8 cellular contexts compared by ENCODE assay signal in genomic region chr13:113820813-113821651, GRCh38. TPM values are rescaled to one million over a fixed set of nuclear protein-coding genes. Genes with fewer than 3 reads are reported as not detected.
DNase-seq lines count a peak whose midpoint lies in the region; ATAC-seq and TF ChIP-seq lines count a peak whose summit lies in the region.

No MANE protein-coding gene starts in this region.

- H3K27me3 ChIP-seq in GM23338 (ENCODE audit: insufficient read depth): no peaks in the 10 kb centered on the region

- no peak overlapping the region for H3K27ac ChIP-seq in GM23338 (ENCODE audit: low read depth)

- peaks cover 15% of the 10 kb centered on the region for H3K27me3 Mint-ChIP-seq in GM23338 (ENCODE audit: insufficient read depth, low read depth, poor library complexity)

- ATAC-seq in GM19467 (IDR thresholded peaks at IDR 0.05; ENCODE audit: unreplicated experiment): no peak
- ATAC-seq in GM23338: no peak
- ATAC-seq in GM19351 (IDR thresholded peaks at IDR 0.05; ENCODE audit: unreplicated experiment): no peak

- no peak for TF ChIP-seq CTCF in GM23338 (conservative IDR thresholded peaks at IDR 0.05; ENCODE audit: low read depth in 2 of 2)

- no peak overlapping the region for H3K4me3 ChIP-seq in skeletal muscle cell (ENCODE audit: low read depth, low read length)
- H3K4me3 ChIP-seq in GM23338: no peak overlapping the region

- no peaks in the 10 kb centered on the region for H3K9me2 ChIP-seq in GM23338 (ENCODE audit: insufficient read depth)

- H4K20me1 ChIP-seq in GM23338 (replicated peaks; ENCODE audit: insufficient read depth): no peaks in the 10 kb centered on the region

- no peak overlapping the region for H3K4me2 ChIP-seq in GM23338

- H3K9me3 Mint-ChIP-seq in GM23338: peaks cover 9% of the 10 kb centered on the region; the same call in 2 of the 3 replicates

- no peaks in the 10 kb centered on the region for H3F3A ChIP-seq in GM23338 (replicated peaks; ENCODE audit: low read depth)

- no peaks in the 10 kb centered on the region for H3K4me1 Mint-ChIP-seq in GM23338

- H3K36me3 Mint-ChIP-seq in GM23338 (ENCODE audit: low read depth): peaks cover 25% of the 10 kb centered on the region

- H3K4me1 ChIP-seq in GM23338 (ENCODE audit: insufficient read depth): no peaks in the 10 kb centered on the region

- H3K4me3 Mint-ChIP-seq in GM23338: no peak overlapping the region

- DNase-seq in M059J (ENCODE audit: low read depth) (peak; percentile 97), amniotic epithelial cell (ENCODE audit: low read depth) (peak; percentile 99), cardiac septum (ENCODE audit: low spot score) (peak; percentile 87), skeletal muscle cell (ENCODE audit: low read depth) (peak; percentile 95), GM23338 (ENCODE audit: low spot score) (no peak), T-helper 1 cell (no peak)

- intact Hi-C loops in cardiac septum (cut with DNase I): loop anchor here (1.0 kb wide), 2 partner anchors 16 to 41 kb away; no protein-coding TSS in a partner anchor

- H3K79me2 ChIP-seq in GM23338 (replicated peaks; ENCODE audit: insufficient read depth): no peaks in the 10 kb centered on the region

- H3K36me3 ChIP-seq in GM23338 (ENCODE audit: insufficient read depth): no peaks in the 10 kb centered on the region

- H2AFZ ChIP-seq in GM23338: no peak overlapping the region

- no peak overlapping the region for H3K27ac Mint-ChIP-seq in GM23338

TF ChIP-seq in GM23338, 12 proteins besides CTCF, POLR2A, EP300 and RAD21:
- TF ChIP-seq NANOG (IDR thresholded peaks at IDR 0.05; ENCODE audit: borderline replicate concordance): no peak
- no peak for TF ChIP-seq CREB1 (CRISPR knock-in tag; IDR thresholded peaks at IDR 0.05; ENCODE audit: low read depth)
- no peak for TF ChIP-seq EZH2phosphoT487 (IDR thresholded peaks at IDR 0.05; ENCODE audit: unreplicated experiment)
- no peak for TF ChIP-seq ZNF462 (CRISPR knock-in tag; IDR thresholded peaks at IDR 0.05)
- TF ChIP-seq ETS1 (IDR thresholded peaks at IDR 0.05): no peak
- TF ChIP-seq, protein P1, sequence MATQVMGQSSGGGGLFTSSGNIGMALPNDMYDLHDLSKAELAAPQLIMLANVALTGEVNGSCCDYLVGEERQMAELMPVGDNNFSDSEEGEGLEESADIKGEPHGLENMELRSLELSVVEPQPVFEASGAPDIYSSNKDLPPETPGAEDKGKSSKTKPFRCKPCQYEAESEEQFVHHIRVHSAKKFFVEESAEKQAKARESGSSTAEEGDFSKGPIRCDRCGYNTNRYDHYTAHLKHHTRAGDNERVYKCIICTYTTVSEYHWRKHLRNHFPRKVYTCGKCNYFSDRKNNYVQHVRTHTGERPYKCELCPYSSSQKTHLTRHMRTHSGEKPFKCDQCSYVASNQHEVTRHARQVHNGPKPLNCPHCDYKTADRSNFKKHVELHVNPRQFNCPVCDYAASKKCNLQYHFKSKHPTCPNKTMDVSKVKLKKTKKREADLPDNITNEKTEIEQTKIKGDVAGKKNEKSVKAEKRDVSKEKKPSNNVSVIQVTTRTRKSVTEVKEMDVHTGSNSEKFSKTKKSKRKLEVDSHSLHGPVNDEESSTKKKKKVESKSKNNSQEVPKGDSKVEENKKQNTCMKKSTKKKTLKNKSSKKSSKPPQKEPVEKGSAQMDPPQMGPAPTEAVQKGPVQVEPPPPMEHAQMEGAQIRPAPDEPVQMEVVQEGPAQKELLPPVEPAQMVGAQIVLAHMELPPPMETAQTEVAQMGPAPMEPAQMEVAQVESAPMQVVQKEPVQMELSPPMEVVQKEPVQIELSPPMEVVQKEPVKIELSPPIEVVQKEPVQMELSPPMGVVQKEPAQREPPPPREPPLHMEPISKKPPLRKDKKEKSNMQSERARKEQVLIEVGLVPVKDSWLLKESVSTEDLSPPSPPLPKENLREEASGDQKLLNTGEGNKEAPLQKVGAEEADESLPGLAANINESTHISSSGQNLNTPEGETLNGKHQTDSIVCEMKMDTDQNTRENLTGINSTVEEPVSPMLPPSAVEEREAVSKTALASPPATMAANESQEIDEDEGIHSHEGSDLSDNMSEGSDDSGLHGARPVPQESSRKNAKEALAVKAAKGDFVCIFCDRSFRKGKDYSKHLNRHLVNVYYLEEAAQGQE (IDR thresholded peaks at IDR 0.05; ENCODE audit: unreplicated experiment): no peak
- TF ChIP-seq JUNB (IDR thresholded peaks at IDR 0.05; ENCODE audit: unreplicated experiment): no peak
- TF ChIP-seq ZNF114 (CRISPR knock-in tag; IDR thresholded peaks at IDR 0.05): no peak
- TF ChIP-seq EZH2 (IDR thresholded peaks at IDR 0.05; ENCODE audit: low read depth, unreplicated experiment): no peak

RNA-seq across cellular contexts. Expression of gene GAS6, which starts 42.8 kb away (rescaled TPM):
- 43.7 and 99.1 TPM in 2 replicates for total RNA-seq in M059J (2014; rRNA removed; shearing (Covaris generic))
- total RNA-seq in cardiac septum: 201 TPM
- 18.0 and 21.2 TPM in 2 replicates for total RNA-seq in GM23338 (2014; rRNA removed; shearing (Covaris generic))
- polyA plus RNA-seq in GM23338 (2016; fragmentation: Nextera tagmentation; extraction: Ambion mirVana): 7.9 and 8.8 TPM in 2 replicates

Comparison
In these comparisons a context has a peak if more than half of its experiments do, and no peak if none do; other contexts are left out.
1. DNase-seq: peak in M059J (single experiment), amniotic epithelial cell (single experiment), cardiac septum (single experiment) and skeletal muscle cell (single experiment); none in GM23338 (single experiment) and T-helper 1 cell (0 of 5).